In the genomic region with DNA sequence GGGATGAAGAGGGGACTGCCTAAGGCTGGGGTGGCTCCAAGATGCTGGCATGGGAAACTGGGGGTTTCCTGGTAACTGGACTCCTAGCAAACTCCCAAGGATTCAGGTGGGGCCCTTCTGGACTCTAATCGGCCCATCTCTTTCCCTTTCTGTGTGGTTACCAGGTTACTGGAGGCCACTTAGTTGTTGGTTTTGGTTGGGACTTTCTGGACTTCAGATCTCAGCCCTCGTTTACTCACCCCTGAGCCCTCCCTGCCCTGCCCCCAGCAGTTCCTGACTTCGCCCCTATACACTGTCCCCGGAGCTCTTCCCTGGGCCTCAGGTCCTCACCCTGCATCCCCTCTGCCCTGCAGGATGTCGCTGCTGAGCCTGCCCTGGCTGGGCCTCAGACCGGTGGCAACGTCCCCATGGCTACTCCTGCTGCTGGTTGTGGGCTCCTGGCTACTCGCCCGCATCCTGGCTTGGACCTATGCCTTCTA, we compare ENCODE assay signal across 15 cellular contexts. TPM values are rescaled to one million over a fixed set of nuclear protein-coding genes. Genes with fewer than 3 reads are reported as not detected.
DNase-seq lines count a peak whose midpoint lies in the region; ATAC-seq and TF ChIP-seq lines count a peak whose summit lies in the region.
"Had no signal": no experiment of that assay in that cellular context is flagged by ENCODE, and none has a peak within 500 bp of the region (broad histone marks: within the 10 kb centered on the region; RNA-seq: fewer than 3 reads in every experiment).

No MANE protein-coding gene starts in this region.

- TF ChIP-seq CTCF in vagina (IDR thresholded peaks at IDR 0.05) = no peak
- TF ChIP-seq CTCF in thyroid gland (IDR thresholded peaks at IDR 0.05) = no peak

- H3K4me3 ChIP-seq in naive thymus-derived CD4-positive, alpha-beta T cell (ENCODE audit: low read length) = no peak overlapping the region
- H3K4me3 ChIP-seq in vagina = peak overlapping the region; percentile 26 to 35
- H3K4me3 ChIP-seq in thyroid gland (replicated peaks in 1 of 3) = no peak overlapping the region

- H3K27ac ChIP-seq in naive thymus-derived CD4-positive, alpha-beta T cell (ENCODE audit: low read depth, low read length) = no peak overlapping the region
- H3K27ac ChIP-seq in vagina (peak overlapping the region; percentile 70), thyroid gland (no peak overlapping the region)
- H3K27ac ChIP-seq: foreskin keratinocyte had no signal

- TF ChIP-seq POLR2A in vagina (IDR thresholded peaks at IDR 0.05) (no peak), thyroid gland (IDR thresholded peaks at IDR 0.05) (no peak)

- peaks cover 0 to 7% of the 10 kb centered on the region in 2 donors for H3K4me1 ChIP-seq in naive thymus-derived CD4-positive, alpha-beta T cell (ENCODE audit: control insufficient read depth in 2 of 2, insufficient read depth in 2 of 2, low read length in 2 of 2)
- H3K4me1 ChIP-seq in vagina = peaks cover 38% of the 10 kb centered on the region
- H3K4me1 ChIP-seq in thyroid gland = peaks cover 0 to 6% of the 10 kb centered on the region in 2 donors
- H3K4me1 ChIP-seq: foreskin keratinocyte had no signal

- peak; percentile 17 for DNase-seq in activated naive CD4-positive, alpha-beta T cell treated with anti-CD3 and anti-CD28 coated beads for 36 hours
- no peak for DNase-seq in activated naive CD4-positive, alpha-beta T cell (lab: John Stamatoyannopoulos, UW)
- no peak for DNase-seq in effector memory CD8-positive, alpha-beta T cell
- no peak for DNase-seq in naive thymus-derived CD4-positive, alpha-beta T cell
- DNase-seq in vagina (ENCODE audit: extremely low spot score in 2 of 2) (no peak), thyroid gland (no peak)
- DNase-seq: Kasumi-1, NCI-H2171 treated with DMSO at 0.1 percent for 48 hours, occipital lobe, SHP77 treated with DMSO at 0.1 percent for 48 hours had no signal

- H3K27me3 ChIP-seq in naive thymus-derived CD4-positive, alpha-beta T cell (ENCODE audit: control insufficient read depth in 2 of 2, insufficient read depth in 2 of 2, low read length in 2 of 2) = no peaks in the 10 kb centered on the region
- H3K27me3 ChIP-seq in vagina = no peaks in the 10 kb centered on the region
- no peaks in the 10 kb centered on the region for H3K27me3 ChIP-seq in thyroid gland
- H3K27me3 ChIP-seq: foreskin keratinocyte had no signal

- H3K9me3 ChIP-seq in naive thymus-derived CD4-positive, alpha-beta T cell (ENCODE audit: control insufficient read depth in 2 of 3, low read length in 3 of 3) = no peaks in the 10 kb centered on the region
- H3K9me3 ChIP-seq in vagina (no peaks in the 10 kb centered on the region), thyroid gland (no peaks in the 10 kb centered on the region)

- POLR2A ChIA-PET in naive thymus-derived CD4-positive, alpha-beta T cell (lab: Charles Lee) = no interaction called here

- no peak overlapping the region for H3K4me3 Mint-ChIP-seq in activated naive CD4-positive, alpha-beta T cell treated with anti-CD3 and anti-CD28 coated beads for 36 hours
- peak overlapping the region in 1 of 2 donors; percentile 17 for H3K4me3 Mint-ChIP-seq in effector memory CD8-positive, alpha-beta T cell
- no peak overlapping the region for H3K4me3 Mint-ChIP-seq in naive thymus-derived CD4-positive, alpha-beta T cell

- H3K27ac Mint-ChIP-seq in activated naive CD4-positive, alpha-beta T cell treated with anti-CD3 and anti-CD28 coated beads for 36 hours = no peak overlapping the region
- H3K27ac Mint-ChIP-seq in effector memory CD8-positive, alpha-beta T cell = peak overlapping the region; percentile 58 to 74
- peak overlapping the region in 6 of 9 donors; percentile 45 to 84 (median 70) for H3K27ac Mint-ChIP-seq in naive thymus-derived CD4-positive, alpha-beta T cell

- CTCF ChIA-PET in activated naive CD4-positive, alpha-beta T cell treated with anti-CD3 and anti-CD28 coated beads for 36 hours (lab: Charles Lee) = no interaction called here
- CTCF ChIA-PET in naive thymus-derived CD4-positive, alpha-beta T cell (lab: Charles Lee) = interaction anchor here (0.6 kb wide), 1 partner anchor 20 kb away, joined by 3 read pairs; no protein-coding TSS in a partner anchor

- ATAC-seq in effector memory CD8-positive, alpha-beta T cell (replicated peaks) = peak; percentile 67
- ATAC-seq in naive thymus-derived CD4-positive, alpha-beta T cell = peak; percentile 75
- no peak for ATAC-seq in HG03432 (IDR thresholded peaks at IDR 0.05; ENCODE audit: unreplicated experiment)
- ATAC-seq in HG02840 (IDR thresholded peaks at IDR 0.05; ENCODE audit: low FRiP score, unreplicated experiment) = no peak

- no peaks in the 10 kb centered on the region for H3K27me3 Mint-ChIP-seq in activated naive CD4-positive, alpha-beta T cell treated with anti-CD3 and anti-CD28 coated beads for 36 hours (ENCODE audit: low read depth)
- H3K27me3 Mint-ChIP-seq in effector memory CD8-positive, alpha-beta T cell = peaks cover 0 to 6% of the 10 kb centered on the region in 2 donors
- peaks cover 0 to 3% (median 0%) of the 10 kb centered on the region in 5 donors for H3K27me3 Mint-ChIP-seq in naive thymus-derived CD4-positive, alpha-beta T cell

- intact Hi-C loops in activated naive CD4-positive, alpha-beta T cell treated with anti-CD3 and anti-CD28 coated beads for 36 hours (cut with micrococcal nuclease) = no loop called here
- intact Hi-C loops in naive thymus-derived CD4-positive, alpha-beta T cell (cut with micrococcal nuclease) = no loop called here
- intact Hi-C loops in vagina (cut with DNase I) = no loop called here
- intact Hi-C loops in thyroid gland (cut with DNase I) = no loop called here

- H3K36me3 Mint-ChIP-seq in activated naive CD4-positive, alpha-beta T cell treated with anti-CD3 and anti-CD28 coated beads for 36 hours (ENCODE audit: low read depth) = no peaks in the 10 kb centered on the region
- H3K36me3 Mint-ChIP-seq in effector memory CD8-positive, alpha-beta T cell (ENCODE audit: insufficient read depth) = no peaks in the 10 kb centered on the region
- peaks cover 0 to 2% (median 0%) of the 10 kb centered on the region in 5 donors for H3K36me3 Mint-ChIP-seq in naive thymus-derived CD4-positive, alpha-beta T cell

- H3K36me3 ChIP-seq in naive thymus-derived CD4-positive, alpha-beta T cell (ENCODE audit: control insufficient read depth in 2 of 3, insufficient read depth in 3 of 3, low read length in 3 of 3) = no peaks in the 10 kb centered on the region
- H3K36me3 ChIP-seq in vagina (no peaks in the 10 kb centered on the region), thyroid gland (no peaks in the 10 kb centered on the region)

- H3K9me3 Mint-ChIP-seq in activated naive CD4-positive, alpha-beta T cell treated with anti-CD3 and anti-CD28 coated beads for 36 hours = peaks cover 6% of the 10 kb centered on the region
- H3K9me3 Mint-ChIP-seq in effector memory CD8-positive, alpha-beta T cell = peaks cover 0 to 2% of the 10 kb centered on the region in 2 donors
- H3K9me3 Mint-ChIP-seq in naive thymus-derived CD4-positive, alpha-beta T cell = peaks cover 0 to 6% (median 0%) of the 10 kb centered on the region in 11 donors

- H3K4me1 Mint-ChIP-seq in activated naive CD4-positive, alpha-beta T cell treated with anti-CD3 and anti-CD28 coated beads for 36 hours (ENCODE audit: low read depth) = peaks cover 21% of the 10 kb centered on the region
- H3K4me1 Mint-ChIP-seq in effector memory CD8-positive, alpha-beta T cell (ENCODE audit: low read depth in 2 of 2) = peaks cover 7 to 9% of the 10 kb centered on the region in 2 donors
- H3K4me1 Mint-ChIP-seq in naive thymus-derived CD4-positive, alpha-beta T cell = peaks cover 2 to 47% (median 20%) of the 10 kb centered on the region in 7 donors

- WGBS in thyroid gland, 2 donors = 25 to 38% methylated on average over 9 of the region's 9 CpGs

RNA-seq across cellular contexts. Expression of gene CYP4F12, which starts 0.3 kb away (rescaled TPM):
- total RNA-seq in activated naive CD4-positive, alpha-beta T cell treated with anti-CD3 and anti-CD28 coated beads for 36 hours = not detected
- 1 to 10 TPM in 2 of 5 experiments, under 1 TPM in 2, not detected in 1; 0.50 to 1.6 (median 0.96) TPM for total RNA-seq in naive thymus-derived CD4-positive, alpha-beta T cell
- polyA plus RNA-seq in naive thymus-derived CD4-positive, alpha-beta T cell = not detected
- total RNA-seq in vagina (76.1 TPM), thyroid gland (1 to 10 TPM; 1.9 to 4.6 (median 3.2) TPM)
- total RNA-seq: occipital lobe had no signal

RNA-seq across cellular contexts. Expression of gene CYP4F3, which starts 32.5 kb away (rescaled TPM):
- total RNA-seq in activated naive CD4-positive, alpha-beta T cell treated with anti-CD3 and anti-CD28 coated beads for 36 hours = under 1 TPM; 0.62 to 0.76 TPM
- under 1 TPM in 2 of 5 experiments, not detected in 3; 0.34 to 0.81 TPM for total RNA-seq in naive thymus-derived CD4-positive, alpha-beta T cell
- not detected for polyA plus RNA-seq in naive thymus-derived CD4-positive, alpha-beta T cell
- total RNA-seq in vagina = 29.7 TPM
- under 1 TPM in 2 of 4 donors, not detected in 2; 0.33 to 0.59 TPM for total RNA-seq in thyroid gland

RNA-seq across cellular contexts. Expression of gene OR10H2, which starts 54.6 kb away (rescaled TPM):
- not detected for total RNA-seq in activated naive CD4-positive, alpha-beta T cell treated with anti-CD3 and anti-CD28 coated beads for 36 hours
- total RNA-seq in naive thymus-derived CD4-positive, alpha-beta T cell = not detected
- polyA plus RNA-seq in naive thymus-derived CD4-positive, alpha-beta T cell = not detected
- total RNA-seq in vagina = not detected
- total RNA-seq in thyroid gland = not detected
- total RNA-seq: foreskin keratinocyte, occipital lobe, temporal lobe had no signal
- polyA plus RNA-seq: foreskin keratinocyte, keratinocyte had no signal

RNA-seq across cellular contexts. Expression of gene CYP4F8, which starts 58.2 kb away (rescaled TPM):
- not detected for total RNA-seq in activated naive CD4-positive, alpha-beta T cell treated with anti-CD3 and anti-CD28 coated beads for 36 hours
- total RNA-seq in naive thymus-derived CD4-positive, alpha-beta T cell = not detected
- polyA plus RNA-seq in naive thymus-derived CD4-positive, alpha-beta T cell = not detected
- total RNA-seq in vagina (0.98 TPM), thyroid gland (not detected)
- total RNA-seq: foreskin keratinocyte, occipital lobe, temporal lobe had no signal
- polyA plus RNA-seq: foreskin keratinocyte, keratinocyte had no signal

Comparison
In these comparisons a context has a peak if more than half of its experiments do, and no peak if none do; other contexts are left out.
1. ATAC-seq: peak in effector memory CD8-positive, alpha-beta T cell (single experiment) and naive thymus-derived CD4-positive, alpha-beta T cell (single experiment); none in HG03432 (single experiment) and HG02840 (single experiment).
2. H3K4me3 ChIP-seq: peak in vagina (2 of 2); none in naive thymus-derived CD4-positive, alpha-beta T cell (single experiment) and thyroid gland (0 of 3).
3. RNA of gene CYP4F12, which starts 0.3 kb away (total RNA-seq): 76.1 TPM in vagina (single experiment); 1.9 to 4.6 TPM in thyroid gland, 0.50 to 1.6 TPM in naive thymus-derived CD4-positive, alpha-beta T cell and not detected in activated naive CD4-positive, alpha-beta T cell treated with anti-CD3 and anti-CD28 coated beads for 36 hours; every median in the first group is over 10 times any median in the second.
4. RNA of gene CYP4F3, which starts 32.5 kb away (total RNA-seq): 29.7 TPM in vagina (single experiment); 0.62 to 0.76 TPM in activated naive CD4-positive, alpha-beta T cell treated with anti-CD3 and anti-CD28 coated beads for 36 hours, 0.33 to 0.59 TPM in thyroid gland and 0.34 to 0.81 TPM in naive thymus-derived CD4-positive, alpha-beta T cell; every median in the first group is over 10 times any median in the second.